Comparison of ENCODE assay signal across 17 cellular contexts in the genomic region with DNA sequence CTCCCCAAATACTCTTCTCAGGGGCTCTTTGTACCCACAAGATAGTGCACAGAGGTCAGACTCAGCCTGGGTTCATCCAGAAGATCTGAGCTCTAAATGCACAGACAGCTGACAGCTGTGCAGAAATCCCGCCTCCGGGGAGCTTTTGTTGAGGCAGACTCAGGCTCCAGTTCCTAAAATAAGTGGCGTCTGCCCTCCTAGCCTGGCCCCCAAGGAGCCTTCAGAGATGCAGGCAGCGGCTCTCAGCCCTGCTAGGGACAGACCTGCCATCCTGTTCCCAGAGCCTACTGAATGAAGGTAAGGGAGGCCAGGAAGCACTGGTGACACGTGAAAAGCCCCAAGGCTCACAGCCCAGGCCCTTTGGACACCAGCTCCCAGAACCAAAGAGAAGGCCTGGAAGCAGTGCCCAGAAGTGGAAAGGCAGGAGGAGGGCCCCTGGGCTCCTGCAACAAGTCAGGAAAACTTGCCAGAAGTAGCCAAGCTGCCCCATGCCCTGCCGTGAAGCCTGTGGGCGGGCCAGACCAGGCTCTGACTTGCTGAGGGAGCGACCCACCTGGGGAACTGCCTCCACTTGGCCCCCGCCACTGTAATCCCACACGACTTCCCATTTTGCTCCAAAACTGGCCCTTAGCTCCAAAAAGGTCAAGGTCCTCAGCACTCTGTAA. TPM values are rescaled to one million over a fixed set of nuclear protein-coding genes. Genes with fewer than 3 reads are reported as not detected.
DNase-seq lines count a peak whose midpoint lies in the region; TF ChIP-seq lines count a peak whose summit lies in the region.
"Had no signal": no experiment of that assay in that cellular context is flagged by ENCODE, and none has a peak within 500 bp of the region (broad histone marks: within the 10 kb centered on the region; RNA-seq: fewer than 3 reads in every experiment).

No MANE protein-coding gene starts in this region.

- no peaks in the 10 kb centered on the region for H3K4me1 Mint-ChIP-seq in activated CD4-positive, alpha-beta T cell treated with anti-CD3 and anti-CD28 coated beads, Interleukin-2, amount 10 ng/mL, durations not matched to agents 7 days and 5 days
- H3K4me1 Mint-ChIP-seq in activated CD4-positive, alpha-beta T cell treated with anti-CD3 and anti-CD28 coated beads, Interleukin-2, amount 10 ng/mL, durations not matched to agents 24 days and 14 days: no peaks in the 10 kb centered on the region
- peaks cover 39% of the 10 kb centered on the region for H3K4me1 Mint-ChIP-seq in neural progenitor cell
- H3K4me1 Mint-ChIP-seq: activated naive CD8-positive, alpha-beta T cell treated with anti-CD3 and anti-CD28 coated beads, Interleukin-2, amount 10 ng/mL, durations not matched to agents 7 days and 5 days had no signal

- TF ChIP-seq EP300 in esophagus muscularis mucosa (IDR thresholded peaks at IDR 0.05) (no peak), transverse colon (IDR thresholded peaks at IDR 0.05; ENCODE audit: low read depth) (no peak)

- DNase-seq in activated CD4-positive, alpha-beta T cell treated with anti-CD3 and anti-CD28 coated beads, Interleukin-2, amount 10 ng/mL, durations not matched to agents 7 days and 5 days: no peak
- no peak for DNase-seq in activated CD4-positive, alpha-beta T cell treated with anti-CD3 and anti-CD28 coated beads, Interleukin-2, amount 10 ng/mL, durations not matched to agents 24 days and 14 days
- DNase-seq in esophagus muscularis mucosa (ENCODE audit: extremely low spot score) (no peak), neural progenitor cell (ENCODE audit: low spot score) (peak; percentile 27), transverse colon (no peak), NCI-H2107 (lab: John Stamatoyannopoulos, UW) (no peak), kidney tubule cell (ENCODE audit: low spot score) (no peak), GM19240 (ENCODE audit: insufficient read length, low spot score) (no peak)
- DNase-seq: activated CD8-positive, alpha-beta memory T cell treated with anti-CD3 and anti-CD28 coated beads, Interleukin-2, amount 50 U/mL, for 4 hours; activated naive CD8-positive, alpha-beta T cell treated with anti-CD3 and anti-CD28 coated beads, Interleukin-2, amount 10 ng/mL, durations not matched to agents 7 days and 5 days; Caco-2; colonic mucosa; KG1; mucosa of descending colon; NCI-H2081 had no signal

- CTCF ChIA-PET in activated CD4-positive, alpha-beta T cell treated with anti-CD3 and anti-CD28 coated beads, Interleukin-2, amount 10 ng/mL, durations not matched to agents 7 days and 5 days (lab: Charles Lee): interaction anchor here (1.0 kb wide), 1 partner anchor 26 kb away, joined by 3 read pairs; no protein-coding TSS in a partner anchor

- no peaks in the 10 kb centered on the region for H3K9me3 ChIP-seq in esophagus muscularis mucosa
- H3K9me3 ChIP-seq in neural progenitor cell (ENCODE audit: low read depth): no peaks in the 10 kb centered on the region
- no peaks in the 10 kb centered on the region for H3K9me3 ChIP-seq in transverse colon
- H3K9me3 ChIP-seq: A549, Caco-2, colonic mucosa, mucosa of descending colon had no signal

- no peak overlapping the region for H3K4me3 Mint-ChIP-seq in activated CD4-positive, alpha-beta T cell treated with anti-CD3 and anti-CD28 coated beads, Interleukin-2, amount 10 ng/mL, durations not matched to agents 7 days and 5 days
- no peak overlapping the region for H3K4me3 Mint-ChIP-seq in activated CD4-positive, alpha-beta T cell treated with anti-CD3 and anti-CD28 coated beads, Interleukin-2, amount 10 ng/mL, durations not matched to agents 24 days and 14 days
- H3K4me3 Mint-ChIP-seq in neural progenitor cell: peak overlapping the region; percentile 8
- H3K4me3 Mint-ChIP-seq: activated naive CD8-positive, alpha-beta T cell treated with anti-CD3 and anti-CD28 coated beads, Interleukin-2, amount 10 ng/mL, durations not matched to agents 7 days and 5 days had no signal

- intact Hi-C loops in activated CD4-positive, alpha-beta T cell treated with anti-CD3 and anti-CD28 coated beads, Interleukin-2, amount 10 ng/mL, durations not matched to agents 24 days and 14 days (cut with micrococcal nuclease): no loop called here
- intact Hi-C loops in esophagus muscularis mucosa (cut with DNase I): no loop called here
- intact Hi-C loops in transverse colon (cut with DNase I; ENCODE audit: low total_unique reads): no loop called here

- H3K36me3 ChIP-seq in esophagus muscularis mucosa (peaks cover 0 to 28% (median 17%) of the 10 kb centered on the region in 4 donors), neural progenitor cell (no peaks in the 10 kb centered on the region), transverse colon (no peaks in the 10 kb centered on the region)
- H3K36me3 ChIP-seq: colonic mucosa had no signal

- peaks cover 3% of the 10 kb centered on the region for H3K36me3 Mint-ChIP-seq in activated CD4-positive, alpha-beta T cell treated with anti-CD3 and anti-CD28 coated beads, Interleukin-2, amount 10 ng/mL, durations not matched to agents 7 days and 5 days (ENCODE audit: low read depth)
- H3K36me3 Mint-ChIP-seq in activated CD4-positive, alpha-beta T cell treated with anti-CD3 and anti-CD28 coated beads, Interleukin-2, amount 10 ng/mL, durations not matched to agents 24 days and 14 days (ENCODE audit: low read depth): peaks cover 6% of the 10 kb centered on the region
- peaks cover 10% of the 10 kb centered on the region for H3K36me3 Mint-ChIP-seq in neural progenitor cell
- H3K36me3 Mint-ChIP-seq: activated naive CD8-positive, alpha-beta T cell treated with anti-CD3 and anti-CD28 coated beads, Interleukin-2, amount 10 ng/mL, durations not matched to agents 7 days and 5 days had no signal

- 62% methylated on average over 6 of the region's 10 CpGs for WGBS in esophagus muscularis mucosa
- WGBS in transverse colon (ENCODE audit: low coverage in 1 of 2), 2 donors: 70% methylated on average over 10 of the region's 10 CpGs; no CpG with 5 or more reads in 1 of the 2 donors

- H3K4me3 ChIP-seq in esophagus muscularis mucosa (no peak overlapping the region), neural progenitor cell (no peak overlapping the region), transverse colon (no peak overlapping the region)
- H3K4me3 ChIP-seq: A549, colonic mucosa, mucosa of descending colon, SK-N-MC had no signal

- peak overlapping the region; percentile 73 to 85 (median 76) for H3K27ac ChIP-seq in esophagus muscularis mucosa (replicated peaks in 1 of 4)
- no peak overlapping the region for H3K27ac ChIP-seq in neural progenitor cell
- peak overlapping the region; percentile 52 to 74 (median 62) for H3K27ac ChIP-seq in transverse colon
- H3K27ac ChIP-seq: A549, SK-N-MC had no signal

- H3K4me1 ChIP-seq in esophagus muscularis mucosa (peaks cover 87 to 96% (median 90%) of the 10 kb centered on the region in 4 donors), neural progenitor cell (peaks cover 21% of the 10 kb centered on the region), transverse colon (peaks cover 25 to 44% (median 30%) of the 10 kb centered on the region in 4 donors)
- H3K4me1 ChIP-seq: A549, Caco-2 had no signal

- H3K27me3 ChIP-seq in esophagus muscularis mucosa (no peaks in the 10 kb centered on the region), neural progenitor cell (no peaks in the 10 kb centered on the region), transverse colon (no peaks in the 10 kb centered on the region)
- H3K27me3 ChIP-seq: colonic mucosa had no signal

- peak overlapping the region; percentile 78 for H3K27ac Mint-ChIP-seq in activated CD4-positive, alpha-beta T cell treated with anti-CD3 and anti-CD28 coated beads, Interleukin-2, amount 10 ng/mL, durations not matched to agents 7 days and 5 days
- no peak overlapping the region for H3K27ac Mint-ChIP-seq in activated CD4-positive, alpha-beta T cell treated with anti-CD3 and anti-CD28 coated beads, Interleukin-2, amount 10 ng/mL, durations not matched to agents 24 days and 14 days
- no peak overlapping the region for H3K27ac Mint-ChIP-seq in neural progenitor cell
- H3K27ac Mint-ChIP-seq: activated naive CD8-positive, alpha-beta T cell treated with anti-CD3 and anti-CD28 coated beads, Interleukin-2, amount 10 ng/mL, durations not matched to agents 7 days and 5 days had no signal

- H3K9ac ChIP-seq in neural progenitor cell: peak overlapping the region; percentile 37

- H2AFZ ChIP-seq in neural progenitor cell (replicated peaks): no peak overlapping the region

- no peaks in the 10 kb centered on the region for H3K9me3 Mint-ChIP-seq in activated CD4-positive, alpha-beta T cell treated with anti-CD3 and anti-CD28 coated beads, Interleukin-2, amount 10 ng/mL, durations not matched to agents 7 days and 5 days
- no peaks in the 10 kb centered on the region for H3K9me3 Mint-ChIP-seq in activated CD4-positive, alpha-beta T cell treated with anti-CD3 and anti-CD28 coated beads, Interleukin-2, amount 10 ng/mL, durations not matched to agents 24 days and 14 days
- H3K9me3 Mint-ChIP-seq in neural progenitor cell: no peaks in the 10 kb centered on the region
- H3K9me3 Mint-ChIP-seq: activated naive CD8-positive, alpha-beta T cell treated with anti-CD3 and anti-CD28 coated beads, Interleukin-2, amount 10 ng/mL, durations not matched to agents 7 days and 5 days had no signal

- H4K20me1 ChIP-seq in neural progenitor cell (ENCODE audit: low read depth): peaks cover 92% of the 10 kb centered on the region

- peaks cover 4% of the 10 kb centered on the region for H3F3A ChIP-seq in neural progenitor cell (ENCODE audit: low read depth)

- in situ Hi-C loops in transverse colon (cut with MboI; ENCODE audit: low pct_ligation_motif_present in 1 of 4, low pct_unique_long_range_greater_than_20kb in 1 of 4, low sequenced_read_pairs in 3 of 4): no loop called here

- TF ChIP-seq CTCF in esophagus muscularis mucosa (IDR thresholded peaks at IDR 0.05): no peak
- no peak for TF ChIP-seq CTCF in neural progenitor cell (IDR thresholded peaks at IDR 0.05)
- no peak for TF ChIP-seq CTCF in transverse colon (IDR thresholded peaks at IDR 0.05)

- H3K79me2 ChIP-seq in neural progenitor cell (ENCODE audit: low read depth): peaks cover 30% of the 10 kb centered on the region

- no peaks in the 10 kb centered on the region for H3K27me3 Mint-ChIP-seq in activated CD4-positive, alpha-beta T cell treated with anti-CD3 and anti-CD28 coated beads, Interleukin-2, amount 10 ng/mL, durations not matched to agents 7 days and 5 days
- no peaks in the 10 kb centered on the region for H3K27me3 Mint-ChIP-seq in activated CD4-positive, alpha-beta T cell treated with anti-CD3 and anti-CD28 coated beads, Interleukin-2, amount 10 ng/mL, durations not matched to agents 24 days and 14 days
- H3K27me3 Mint-ChIP-seq in neural progenitor cell (ENCODE audit: insufficient read depth, low read depth): peaks cover 2% of the 10 kb centered on the region
- H3K27me3 Mint-ChIP-seq: activated naive CD8-positive, alpha-beta T cell treated with anti-CD3 and anti-CD28 coated beads, Interleukin-2, amount 10 ng/mL, durations not matched to agents 7 days and 5 days had no signal

- POLR2A ChIA-PET in activated CD4-positive, alpha-beta T cell treated with anti-CD3 and anti-CD28 coated beads, Interleukin-2, amount 10 ng/mL, durations not matched to agents 7 days and 5 days (lab: Charles Lee): no interaction called here

- TF ChIP-seq POLR2A in esophagus muscularis mucosa (IDR thresholded peaks at IDR 0.05; ENCODE audit: low read depth) (no peak), transverse colon (IDR thresholded peaks at IDR 0.05) (no peak)

- no peak overlapping the region for H3K4me2 ChIP-seq in neural progenitor cell
- H3K4me2 ChIP-seq: A549 had no signal

RNA-seq across cellular contexts. Expression of gene ARFGAP3, which starts 51.1 kb away (rescaled TPM):
- 10 to 100 TPM; 23.9 to 25.5 TPM for total RNA-seq in activated CD4-positive, alpha-beta T cell treated with anti-CD3 and anti-CD28 coated beads, Interleukin-2, amount 10 ng/mL, durations not matched to agents 7 days and 5 days
- 33.2 and 34.8 TPM in 2 replicates for total RNA-seq in activated CD4-positive, alpha-beta T cell treated with anti-CD3 and anti-CD28 coated beads, Interleukin-2, amount 10 ng/mL, durations not matched to agents 24 days and 14 days
- total RNA-seq in esophagus muscularis mucosa: 10 to 100 TPM; 38.8 to 63.5 (median 41.4) TPM
- 41.3 and 53.9 TPM in 2 replicates for total RNA-seq in neural progenitor cell (ENCODE audit: low replicate concordance)
- total RNA-seq in transverse colon: 10 to 100 TPM; 24.3 to 43.5 (median 33.3) TPM
